17 cellular contexts compared by ENCODE assay signal in the genomic region with DNA sequence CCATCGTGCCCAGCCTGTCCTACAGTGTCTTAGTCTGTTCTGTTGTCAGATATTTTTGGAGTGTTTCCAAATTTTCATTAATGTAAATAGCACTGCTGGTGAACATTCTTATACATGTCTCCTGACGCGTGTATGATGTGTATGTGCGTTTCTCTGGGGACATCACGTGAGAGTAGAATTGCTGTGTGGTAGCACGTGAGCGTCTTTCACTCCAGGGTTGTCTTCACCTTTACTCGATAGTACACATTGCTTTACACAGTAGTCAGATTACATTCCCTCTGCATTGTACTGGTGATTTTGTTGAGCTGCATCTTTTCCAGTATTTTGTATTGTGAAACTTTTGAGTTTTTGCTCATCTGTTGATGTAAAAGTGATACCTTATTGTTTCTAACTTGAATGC. TPM values are rescaled to one million over a fixed set of nuclear protein-coding genes. Genes with fewer than 3 reads are reported as not detected.
A peak's percentile ranks its signal among the peaks of the same experiment; 100 is the strongest.
DNase-seq lines count a peak whose midpoint lies in the region; ATAC-seq and TF ChIP-seq lines count a peak whose summit lies in the region.
"Had no signal": no experiment of that assay in that cellular context is flagged by ENCODE, and none has a peak within 500 bp of the region (broad histone marks: within the 10 kb centered on the region; RNA-seq: fewer than 3 reads in every experiment).

No MANE protein-coding gene starts in this region.

- peaks cover 41% of the 10 kb centered on the region for H3K4me1 Mint-ChIP-seq in activated CD4-positive, alpha-beta T cell treated with anti-CD3 and anti-CD28 coated beads, Interleukin-2, amount 10 ng/mL, durations not matched to agents 7 days and 5 days
- peaks cover 54% of the 10 kb centered on the region for H3K4me1 Mint-ChIP-seq in activated naive CD8-positive, alpha-beta T cell treated with anti-CD3 and anti-CD28 coated beads, Interleukin-2, amount 50 U/mL, for 24 hours
- peaks cover 47 to 51% of the 10 kb centered on the region in 2 donors for H3K4me1 Mint-ChIP-seq in natural killer cell

- no peaks in the 10 kb centered on the region for H3K27me3 ChIP-seq in KMS-11 (ENCODE audit: insufficient read depth, low read depth)
- H3K27me3 ChIP-seq in hepatocyte: no peaks in the 10 kb centered on the region
- H3K27me3 ChIP-seq: SJCRH30, uterus had no signal

- H3K27ac ChIP-seq in KMS-11: no peak overlapping the region
- no peak overlapping the region for H3K27ac ChIP-seq in hepatocyte
- H3K27ac ChIP-seq: SJCRH30, uterus had no signal

- H3K27me3 Mint-ChIP-seq in activated CD4-positive, alpha-beta T cell treated with anti-CD3 and anti-CD28 coated beads, Interleukin-2, amount 10 ng/mL, durations not matched to agents 7 days and 5 days: no peaks in the 10 kb centered on the region
- peaks cover 2% of the 10 kb centered on the region for H3K27me3 Mint-ChIP-seq in activated naive CD8-positive, alpha-beta T cell treated with anti-CD3 and anti-CD28 coated beads, Interleukin-2, amount 50 U/mL, for 24 hours
- H3K27me3 Mint-ChIP-seq in natural killer cell (ENCODE audit: low read depth in 2 of 2): no peaks in the 10 kb centered on the region

- peaks cover 2% of the 10 kb centered on the region for H3K9me3 Mint-ChIP-seq in activated CD4-positive, alpha-beta T cell treated with anti-CD3 and anti-CD28 coated beads, Interleukin-2, amount 10 ng/mL, durations not matched to agents 7 days and 5 days
- no peaks in the 10 kb centered on the region for H3K9me3 Mint-ChIP-seq in activated naive CD8-positive, alpha-beta T cell treated with anti-CD3 and anti-CD28 coated beads, Interleukin-2, amount 50 U/mL, for 24 hours
- H3K9me3 Mint-ChIP-seq in natural killer cell: no peaks in the 10 kb centered on the region

- no peaks in the 10 kb centered on the region for H3K9me2 ChIP-seq in hepatocyte (replicated peaks; ENCODE audit: insufficient read depth)

- H3K4me3 ChIP-seq in KMS-11 (IDR thresholded peaks at IDR 0.05; ENCODE audit: insufficient read depth, low read depth, low read length) (no peak overlapping the region), hepatocyte (no peak overlapping the region)
- H3K4me3 ChIP-seq: SJCRH30, uterus had no signal

- TF ChIP-seq CTCF in KMS-11 (conservative IDR thresholded peaks at IDR 0.05; ENCODE audit: low read depth, low read length) (no peak), natural killer cell (IDR thresholded peaks at IDR 0.05) (no peak), hepatocyte (IDR thresholded peaks at IDR 0.05; ENCODE audit: poor library complexity) (no peak)

- H3K36me3 ChIP-seq in KMS-11 (ENCODE audit: insufficient read depth): no peaks in the 10 kb centered on the region
- H3K36me3 ChIP-seq in hepatocyte (replicated peaks; ENCODE audit: insufficient read depth, low read depth): no peaks in the 10 kb centered on the region
- H3K36me3 ChIP-seq: SJCRH30, uterus had no signal

- peaks cover under 1% of the 10 kb centered on the region for H3K36me3 Mint-ChIP-seq in activated CD4-positive, alpha-beta T cell treated with anti-CD3 and anti-CD28 coated beads, Interleukin-2, amount 10 ng/mL, durations not matched to agents 7 days and 5 days (ENCODE audit: low read depth)
- H3K36me3 Mint-ChIP-seq in activated naive CD8-positive, alpha-beta T cell treated with anti-CD3 and anti-CD28 coated beads, Interleukin-2, amount 50 U/mL, for 24 hours (ENCODE audit: low read depth): no peaks in the 10 kb centered on the region
- H3K36me3 Mint-ChIP-seq in natural killer cell: no peaks in the 10 kb centered on the region

- peak overlapping the region; percentile 27 for H3K4me2 ChIP-seq in KMS-11
- H3K4me2 ChIP-seq in hepatocyte: no peak overlapping the region

- ATAC-seq in activated naive CD8-positive, alpha-beta T cell treated with anti-CD3 and anti-CD28 coated beads, Interleukin-2, amount 50 U/mL, for 24 hours: no peak
- ATAC-seq in natural killer cell: no peak
- ATAC-seq in GM21390 (IDR thresholded peaks at IDR 0.05; ENCODE audit: unreplicated experiment): no peak

- no peak overlapping the region for H3K9ac ChIP-seq in KMS-11

- no peak for DNase-seq in activated CD4-positive, alpha-beta T cell treated with anti-CD3 and anti-CD28 coated beads, Interleukin-2, amount 10 ng/mL, durations not matched to agents 7 days and 5 days
- DNase-seq in activated CD4-positive, alpha-beta T cell treated with anti-CD3 and anti-CD28 coated beads, Interleukin-2, amount 50 U/mL, for 48 hours: no peak
- no peak for DNase-seq in activated naive CD8-positive, alpha-beta T cell treated with anti-CD3 and anti-CD28 coated beads, Interleukin-2, amount 50 U/mL, for 24 hours
- DNase-seq in natural killer cell (no peak), hepatocyte (ENCODE audit: low spot score) (no peak), 8988T (no peak)
- DNase-seq: dermis blood vessel endothelial cell; mesenchymal stem cell; MM.1S; NCI-H2029 treated with DMSO at 0.1 percent for 48 hours; NCI-H748 treated with DMSO at 0.1 percent for 48 hours; nucleus accumbens; SJCRH30; stimulated activated CD4-positive, alpha-beta T cell treated with anti-CD3 and anti-CD28 coated beads, Interleukin-4, amount 100 ng/mL, for 4 hours; uterus had no signal

- H3K27ac Mint-ChIP-seq in activated CD4-positive, alpha-beta T cell treated with anti-CD3 and anti-CD28 coated beads, Interleukin-2, amount 10 ng/mL, durations not matched to agents 7 days and 5 days: peak overlapping the region; percentile 88
- no peak overlapping the region for H3K27ac Mint-ChIP-seq in activated naive CD8-positive, alpha-beta T cell treated with anti-CD3 and anti-CD28 coated beads, Interleukin-2, amount 50 U/mL, for 24 hours
- H3K27ac Mint-ChIP-seq in natural killer cell: peak overlapping the region in 1 of 2 donors; percentile 75

- CTCF ChIA-PET in activated CD4-positive, alpha-beta T cell treated with anti-CD3 and anti-CD28 coated beads, Interleukin-2, amount 10 ng/mL, durations not matched to agents 7 days and 5 days (lab: Charles Lee): interaction anchor here (1.3 kb wide), 4 partner anchors 9 to 145 kb away, joined by 3 to 4 read pairs (median 4); no protein-coding TSS in a partner anchor

- peak overlapping the region; percentile 71 for H3K4me3 Mint-ChIP-seq in activated CD4-positive, alpha-beta T cell treated with anti-CD3 and anti-CD28 coated beads, Interleukin-2, amount 10 ng/mL, durations not matched to agents 7 days and 5 days
- H3K4me3 Mint-ChIP-seq in activated naive CD8-positive, alpha-beta T cell treated with anti-CD3 and anti-CD28 coated beads, Interleukin-2, amount 50 U/mL, for 24 hours: peak overlapping the region; percentile 77
- H3K4me3 Mint-ChIP-seq in natural killer cell: peak overlapping the region; percentile 11

- H3K79me2 ChIP-seq in KMS-11 (ENCODE audit: insufficient read depth, low read depth): peaks cover 93% of the 10 kb centered on the region
- H3K79me2 ChIP-seq in hepatocyte: peaks cover 69% of the 10 kb centered on the region

- WGBS in hepatocyte (ENCODE audit: low lambda C conversion rate, missing lambda C conversion rate): 91% methylated on average over 8 of the region's 8 CpGs

- intact Hi-C loops in natural killer cell (cut with micrococcal nuclease): loop anchor here (10.0 kb wide), 1 partner anchor 153 kb away; no protein-coding TSS in a partner anchor

- POLR2A ChIA-PET in activated CD4-positive, alpha-beta T cell treated with anti-CD3 and anti-CD28 coated beads, Interleukin-2, amount 10 ng/mL, durations not matched to agents 7 days and 5 days (lab: Charles Lee): interaction anchor here (0.8 to 1.0 kb wide), 2 partner anchors 60 to 650 kb away, joined by 3 read pairs; a partner anchor contains a TSS

- H2AFZ ChIP-seq in KMS-11 (ENCODE audit: low read depth) (no peak overlapping the region), hepatocyte (no peak overlapping the region)

- no peaks in the 10 kb centered on the region; the same call in 1 of the 2 replicates for H4K20me1 ChIP-seq in KMS-11 (ENCODE audit: insufficient read depth)
- H4K20me1 ChIP-seq in hepatocyte (ENCODE audit: insufficient read depth, poor library complexity, severe bottlenecking): no peaks in the 10 kb centered on the region

- H3K4me1 ChIP-seq in KMS-11 (ENCODE audit: low read depth, poor library complexity, severe bottlenecking) (peaks cover 77% of the 10 kb centered on the region), hepatocyte (ENCODE audit: insufficient read depth) (peaks cover 26% of the 10 kb centered on the region)

- no peaks in the 10 kb centered on the region for H3K9me3 ChIP-seq in hepatocyte (ENCODE audit: low read depth)
- H3K9me3 ChIP-seq: SJCRH30, uterus had no signal

RNA-seq across cellular contexts. Expression of a gene that starts 60.0 kb away (rescaled TPM):
- 10 to 100 TPM in 1 of 2 experiments, 1 to 10 TPM in 1; 9.4 to 10.7 TPM for total RNA-seq in activated CD4-positive, alpha-beta T cell treated with anti-CD3 and anti-CD28 coated beads, Interleukin-2, amount 10 ng/mL, durations not matched to agents 7 days and 5 days
- total RNA-seq in natural killer cell (10 to 100 TPM; 13.9 to 28.7 (median 23.2) TPM), hepatocyte (23.4 and 24.8 TPM in 2 replicates)
- 16.8 and 26.5 TPM in 2 replicates for polyA plus RNA-seq in hepatocyte

Comparison
In these comparisons a context has a peak if more than half of its experiments do, and no peak if none do; other contexts are left out.
1. H3K4me3 Mint-ChIP-seq: peak in every context shown above with its lines; median percentile 77 in activated naive CD8-positive, alpha-beta T cell treated with anti-CD3 and anti-CD28 coated beads, Interleukin-2, amount 50 U/mL, for 24 hours; 71 in activated CD4-positive, alpha-beta T cell treated with anti-CD3 and anti-CD28 coated beads, Interleukin-2, amount 10 ng/mL, durations not matched to agents 7 days and 5 days; 11 in natural killer cell.